In the genomic region with DNA sequence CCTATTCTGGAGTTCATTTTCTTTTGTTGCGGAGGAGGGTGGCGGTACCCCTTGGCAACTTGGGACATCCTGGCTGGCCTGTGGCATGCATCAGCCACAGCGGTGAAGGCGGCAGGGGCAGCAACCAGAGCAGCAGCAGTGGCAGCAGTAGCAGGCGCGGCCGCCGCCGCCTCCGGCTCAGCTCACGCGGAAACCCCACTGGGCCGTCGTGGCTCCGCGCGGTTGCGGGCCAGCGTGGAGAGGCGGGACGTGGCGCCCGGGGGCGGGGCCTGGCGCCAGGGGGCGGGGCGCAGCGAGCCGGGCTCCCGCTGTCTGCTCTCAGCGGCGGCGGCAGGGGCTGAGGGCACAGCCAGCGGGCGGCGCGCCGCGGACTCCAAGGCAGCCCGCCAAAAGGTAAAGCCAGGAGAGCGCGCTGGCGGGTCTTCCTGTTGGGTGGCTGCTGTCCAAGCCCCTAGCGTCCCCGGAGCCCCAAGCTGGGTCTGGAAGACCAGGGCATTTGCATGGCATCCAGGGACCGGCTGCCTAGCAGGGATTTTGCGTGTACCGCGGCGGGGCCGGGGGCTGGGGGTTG, we compare ENCODE assay signal across 8 cellular contexts.
DNase-seq lines count a peak whose midpoint lies in the region; ATAC-seq, FAIRE-seq and TF ChIP-seq lines count a peak whose summit lies in the region.

No MANE protein-coding gene starts in this region.

- no peak overlapping the region for H3K18ac ChIP-seq in H1 (ENCODE audit: extremely low read depth, low read length)

- H3K79me2 ChIP-seq in H1 (ENCODE audit: control insufficient read depth in 1 of 2, insufficient read depth in 2 of 2, low read length in 2 of 2), result no peaks in the 10 kb centered on the region

- no peak overlapping the region for H2BK5ac ChIP-seq in H1 (ENCODE audit: low read depth, low read length)

- peaks cover 13 to 35% (median 29%) of the 10 kb centered on the region in 4 experiments for H3K27me3 ChIP-seq in H1 (replicated peaks in 1 of 4; ENCODE audit: control insufficient read depth in 3 of 4, extremely low read depth in 1 of 4, insufficient read depth in 3 of 4, low read length in 3 of 4)
- no peaks in the 10 kb centered on the region for H3K27me3 ChIP-seq in muscle layer of duodenum (ENCODE audit: low read depth, low read length)

- no peak overlapping the region for H4K91ac ChIP-seq in H1 (replicated peaks; ENCODE audit: insufficient read length, low read length)

- H3K36me3 ChIP-seq in H1 (ENCODE audit: control insufficient read depth in 2 of 4, insufficient read depth in 4 of 4, low read length in 3 of 4), result no peaks in the 10 kb centered on the region
- H3K36me3 ChIP-seq in muscle layer of duodenum (ENCODE audit: control insufficient read depth in 1 of 2, insufficient read depth in 2 of 2, low read length in 2 of 2), result no peaks in the 10 kb centered on the region

- WGBS in H1 (ENCODE audit: extremely low coverage in 1 of 2, insufficient coverage in 1 of 2, insufficient read length in 1 of 2, insufficient replicate concordance in 2 of 2, low coverage in 1 of 2, low lambda C conversion rate in 2 of 2, missing lambda C conversion rate in 1 of 2), 2 experiments, result 8% methylated on average over 24 of the region's 51 CpGs; no CpG with 5 or more reads in 1 of the 2 experiments

- H3K27ac ChIP-seq in H1 (ENCODE audit: low read depth, low read length) (no peak overlapping the region), muscle layer of duodenum (ENCODE audit: low read length) (no peak overlapping the region)

- no peak overlapping the region for H2BK12ac ChIP-seq in H1 (ENCODE audit: low read depth, low read length)

- H3K56ac ChIP-seq in H1 (replicated peaks; ENCODE audit: insufficient read length, low read depth, low read length), result no peak overlapping the region

- H3K14ac ChIP-seq in H1 (ENCODE audit: insufficient read length), result no peak overlapping the region

- H3K9ac ChIP-seq in H1 (replicated peaks in 1 of 4; ENCODE audit: extremely low read depth in 1 of 4, low read depth in 3 of 4, low read length in 3 of 4), result no peak overlapping the region; a peak in 1 of 7 replicates

- DNase-seq in DMS53 treated with DMSO at 0.1 percent for 48 hours (lab: John Stamatoyannopoulos, UW; ENCODE audit: unreplicated experiment) (peak; percentile 11), NCI-H146 (lab: John Stamatoyannopoulos, UW) (peak; percentile 23), H1 (ENCODE audit: low read depth in 1 of 2, low spot score in 2 of 2) (peak in 1 of 2 experiments; percentile 76)

- H2AFZ ChIP-seq in H1 (ENCODE audit: low read length), result no peak overlapping the region

- no peak for TF ChIP-seq EP300 in H1 (IDR thresholded peaks at IDR 0.05; ENCODE audit: borderline replicate concordance in 1 of 2, low read depth in 2 of 2, low read length in 2 of 2)

- no peak overlapping the region for H4K8ac ChIP-seq in H1 (ENCODE audit: extremely low read depth, insufficient read depth, low read length)

- H3K4me3 ChIP-seq in H1 (ENCODE audit: extremely low read depth in 1 of 4, insufficient read depth in 2 of 4, low read depth in 3 of 4, low read length in 4 of 4) (peak overlapping the region; percentile 22 to 66 (median 56)), muscle layer of duodenum (ENCODE audit: low read depth in 1 of 2, low read length in 2 of 2) (peak overlapping the region; percentile 45 to 84)

- no peak overlapping the region for H3K23ac ChIP-seq in H1 (ENCODE audit: insufficient read length)

- peak overlapping the region; percentile 81 to 89 for H3K4me2 ChIP-seq in H1 (ENCODE audit: insufficient read depth in 1 of 2, low read depth in 2 of 2, low read length in 2 of 2)

- no peak overlapping the region for H2AK5ac ChIP-seq in H1 (ENCODE audit: low read depth, low read length)

- FAIRE-seq in H1 (lab: Jason Lieb, UNC), result no peak

- no peaks in the 10 kb centered on the region for H3K9me3 ChIP-seq in H1 (ENCODE audit: insufficient read depth in 2 of 2, low read depth in 1 of 2, low read length in 1 of 2)
- H3K9me3 ChIP-seq in muscle layer of duodenum (ENCODE audit: control insufficient read depth in 1 of 2, low read length in 2 of 2), result no peaks in the 10 kb centered on the region

- H2BK15ac ChIP-seq in H1 (ENCODE audit: low read length), result no peak overlapping the region; the same call in 1 of the 2 replicates

- TF ChIP-seq POLR2A in H1 (IDR thresholded peaks at IDR 0.05; ENCODE audit: control extremely low read depth in 1 of 2, low read depth in 2 of 2, low read length in 2 of 2), result no peak

- H2BK20ac ChIP-seq in H1 (ENCODE audit: low read length), result no peak overlapping the region

- H3K4ac ChIP-seq in H1 (replicated peaks; ENCODE audit: insufficient read length, low read depth, low read length), result no peak overlapping the region

- H3K23me2 ChIP-seq in H1 (ENCODE audit: low read depth, low read length), result peaks cover 17% of the 10 kb centered on the region

- no peak; a peak in 1 of 4 replicates for TF ChIP-seq RAD21 in H1 (IDR thresholded peaks at IDR 0.05 in 1 of 2, conservative IDR thresholded peaks at IDR 0.05 in 1 of 2; ENCODE audit: low read depth in 2 of 2, low read length in 2 of 2)

- H3K79me1 ChIP-seq in H1 (ENCODE audit: low read depth, low read length), result no peaks in the 10 kb centered on the region

- no peak overlapping the region for H4K5ac ChIP-seq in H1 (ENCODE audit: insufficient read length, low read depth, low read length)

- H2BK120ac ChIP-seq in H1 (replicated peaks; ENCODE audit: low read depth, low read length), result no peak overlapping the region

- ATAC-seq in GM21576 (IDR thresholded peaks at IDR 0.05; ENCODE audit: unreplicated experiment) (no peak), GM18519 (IDR thresholded peaks at IDR 0.05; ENCODE audit: low FRiP score, unreplicated experiment) (no peak), GM19035 (IDR thresholded peaks at IDR 0.05; ENCODE audit: unreplicated experiment) (no peak), HG03565 (IDR thresholded peaks at IDR 0.05; ENCODE audit: unreplicated experiment) (no peak)

- POLR2A ChIA-PET in H1 (lab: Charles Lee; ENCODE audit: partially characterized antibody), result interaction anchor here (0.5 kb wide), 1 partner anchor 645 kb away, joined by 3 read pairs; no protein-coding TSS in a partner anchor

- CTCF ChIA-PET in H1 (lab: Charles Lee; ENCODE audit: partially characterized antibody), result interaction anchor here (1.1 to 1.3 kb wide), 2 partner anchors 56 to 147 kb away, joined by 3 read pairs; no protein-coding TSS in a partner anchor

- peaks cover 0 to 3% of the 10 kb centered on the region in 2 experiments for H4K20me1 ChIP-seq in H1 (replicated peaks in 1 of 2; ENCODE audit: control insufficient read depth in 1 of 2, insufficient read depth in 2 of 2, low read length in 2 of 2)

- no peak for TF ChIP-seq CTCF in H1 (IDR thresholded peaks at IDR 0.05; ENCODE audit: control extremely low read depth in 1 of 3, insufficient read depth in 1 of 3, low read depth in 1 of 3, low read length in 3 of 3)

- H3K4me1 ChIP-seq in H1 (replicated peaks in 1 of 4; ENCODE audit: control insufficient read depth in 3 of 4, insufficient read depth in 4 of 4, low read length in 3 of 4), result peaks cover 0 to 10% (median 4%) of the 10 kb centered on the region in 4 experiments; a peak in 5 of 7 replicates
- peaks cover 0 to 22% of the 10 kb centered on the region in 2 donors for H3K4me1 ChIP-seq in muscle layer of duodenum (ENCODE audit: control insufficient read depth in 1 of 2, insufficient read depth in 2 of 2, low read length in 2 of 2)

TF ChIP-seq in H1, 55 proteins besides CTCF, POLR2A, EP300 and RAD21:
- TF ChIP-seq PHF8 (conservative IDR thresholded peaks at IDR 0.05; ENCODE audit: low read depth, low read length), result 0 out of 2 replicates have a peak, but pooled peaks have one; percentile 25
- TF ChIP-seq SP2 (IDR thresholded peaks at IDR 0.05; ENCODE audit: low read length), result no peak
